12 cellular contexts compared by ENCODE assay signal in genomic region chr9:109317979-109318671, GRCh38. TPM values are rescaled to one million over a fixed set of nuclear protein-coding genes. Genes with fewer than 3 reads are reported as not detected.
DNase-seq lines count a peak whose midpoint lies in the region; ATAC-seq and TF ChIP-seq lines count a peak whose summit lies in the region.
"Had no signal": no experiment of that assay in that cellular context is flagged by ENCODE, and none has a peak within 500 bp of the region (broad histone marks: within the 10 kb centered on the region; RNA-seq: fewer than 3 reads in every experiment).

No MANE protein-coding gene starts in this region.

- peaks cover 63% of the 10 kb centered on the region for H3K4me1 ChIP-seq in PC-9 (replicated peaks; ENCODE audit: insufficient read depth)
- H3K4me1 ChIP-seq in smooth muscle cell (ENCODE audit: low read depth): peaks cover 11% of the 10 kb centered on the region

- H3K9me3 ChIP-seq in PC-9 (ENCODE audit: insufficient read depth, low read depth) (no peaks in the 10 kb centered on the region), smooth muscle cell (replicated peaks; ENCODE audit: low read depth) (no peaks in the 10 kb centered on the region)

- H3K9ac ChIP-seq in smooth muscle cell (ENCODE audit: low read depth): no peak overlapping the region

- H3K27me3 Mint-ChIP-seq in chondrocyte (ENCODE audit: low read depth): no peaks in the 10 kb centered on the region

- no peaks in the 10 kb centered on the region for H3K36me3 Mint-ChIP-seq in chondrocyte (ENCODE audit: low read depth)
- H3K36me3 Mint-ChIP-seq: activated naive CD4-positive, alpha-beta T cell treated with anti-CD3 and anti-CD28 coated beads, Interleukin-2, amount 50 U/mL, for 24 hours had no signal

- 26% methylated on average over 13 of the region's 13 CpGs for WGBS in smooth muscle cell (ENCODE audit: low lambda C conversion rate)

- BruUV-seq in PC-9 (replicated peaks; lab: Mats Ljungman, UMichigan): no TSS peak

- no peaks in the 10 kb centered on the region for H3K36me3 ChIP-seq in PC-9 (ENCODE audit: low read depth)
- H3K36me3 ChIP-seq in smooth muscle cell (ENCODE audit: low read depth): no peaks in the 10 kb centered on the region

- intact Hi-C loops in PC-9 (cut with micrococcal nuclease; ENCODE audit: unreplicated experiment): loop anchor here (2.0 to 5.0 kb wide), 4 partner anchors 67 to 306 kb away; partner anchors contain the start of genes CTNNAL1 and TMEM245

- no peaks in the 10 kb centered on the region for H3K27me3 ChIP-seq in PC-9 (ENCODE audit: insufficient read depth, low read depth)
- H3K27me3 ChIP-seq in smooth muscle cell (ENCODE audit: low read depth): peaks cover 37% of the 10 kb centered on the region

- DNase-seq in NCI-H748 (lab: John Stamatoyannopoulos, UW; ENCODE audit: unreplicated experiment): peak; percentile 39
- DNase-seq in NCI-H748 treated with DMSO at 0.1 percent for 48 hours (lab: John Stamatoyannopoulos, UW): no peak
- no peak for DNase-seq in PC-9
- peak; percentile 64 for DNase-seq in iPS DF 19.7 (ENCODE audit: low read depth, low spot score)
- DNase-seq in smooth muscle cell (lab: John Stamatoyannopoulos, UW; ENCODE audit: unreplicated experiment): no peak
- no peak for DNase-seq in chondrocyte (ENCODE audit: low spot score)
- no peak for DNase-seq in RKO (ENCODE audit: low spot score)
- DNase-seq: activated CD4-positive, alpha-beta T cell treated with anti-CD3 and anti-CD28 coated beads for 1 hour; kidney glomerular epithelial cell; stimulated activated naive B cell treated with anti-CD40 and anti-IgM and Interleukin-4, amounts not matched to agents 10 μg/mL and 1 μg/mL and 100 μg/mL, for 72 hours had no signal

- no peak for ATAC-seq in GM18867 (IDR thresholded peaks at IDR 0.05; ENCODE audit: unreplicated experiment)
- ATAC-seq: stimulated activated naive B cell treated with anti-CD40 and anti-IgM and Interleukin-4, amounts not matched to agents 10 μg/mL and 1 μg/mL and 100 μg/mL, for 72 hours had no signal

- H4K20me1 ChIP-seq in PC-9 (ENCODE audit: insufficient read depth) (peaks cover 6% of the 10 kb centered on the region; the same call in 1 of the 2 replicates), smooth muscle cell (ENCODE audit: low read depth) (peaks cover 3% of the 10 kb centered on the region)

- H3K4me2 ChIP-seq in PC-9 (peak overlapping the region; percentile 87), smooth muscle cell (peak overlapping the region; percentile 78)

- H3K27ac ChIP-seq in PC-9 (no peak overlapping the region), smooth muscle cell (ENCODE audit: low read depth) (no peak overlapping the region)

- TF ChIP-seq CTCF in PC-9 (conservative IDR thresholded peaks at IDR 0.05): no peak
- TF ChIP-seq CTCF in smooth muscle cell (IDR thresholded peaks at IDR 0.05; ENCODE audit: borderline replicate concordance, insufficient read depth, poor library complexity, severe bottlenecking): no peak
- no peak for TF ChIP-seq CTCF in chondrocyte (IDR thresholded peaks at IDR 0.05)

- no peak overlapping the region; the same call in 1 of the 2 replicates for H3K4me3 ChIP-seq in PC-9
- peak overlapping the region; percentile 46 for H3K4me3 ChIP-seq in smooth muscle cell

- no peak overlapping the region for H2AFZ ChIP-seq in PC-9
- no peak overlapping the region for H2AFZ ChIP-seq in smooth muscle cell (ENCODE audit: low read depth)

- H3F3A ChIP-seq in PC-9 (ENCODE audit: insufficient read depth, low read depth): peaks cover 26% of the 10 kb centered on the region
- no peaks in the 10 kb centered on the region for H3F3A ChIP-seq in smooth muscle cell (ENCODE audit: low read depth)

- no peak overlapping the region for H3K4me3 Mint-ChIP-seq in chondrocyte (ENCODE audit: unreplicated experiment)
- H3K4me3 Mint-ChIP-seq: activated naive CD4-positive, alpha-beta T cell treated with anti-CD3 and anti-CD28 coated beads, Interleukin-2, amount 50 U/mL, for 24 hours; stimulated activated naive B cell treated with anti-CD40 and anti-IgM and Interleukin-4, amounts not matched to agents 10 μg/mL and 1 μg/mL and 100 μg/mL, for 72 hours had no signal

- CTCF ChIA-PET in PC-9 (lab: Charles Lee): interaction anchor here (0.6 kb wide), 1 partner anchor 477 kb away, joined by 3 read pairs; no protein-coding TSS in a partner anchor

- peaks cover 26% of the 10 kb centered on the region for H3K4me1 Mint-ChIP-seq in chondrocyte (ENCODE audit: low read depth)

- no peaks in the 10 kb centered on the region for H3K9me2 ChIP-seq in PC-9 (ENCODE audit: insufficient read depth)

- POLR2A ChIA-PET in PC-9 (lab: Charles Lee; ENCODE audit: unreplicated experiment): interaction anchor here (0.5 to 0.6 kb wide), 2 partner anchors 23 to 220 kb away, joined by 3 to 5 read pairs; no protein-coding TSS in a partner anchor

- H3K9me3 Mint-ChIP-seq in chondrocyte (ENCODE audit: low read depth): no peaks in the 10 kb centered on the region
- H3K9me3 Mint-ChIP-seq: activated naive CD4-positive, alpha-beta T cell treated with anti-CD3 and anti-CD28 coated beads, Interleukin-2, amount 50 U/mL, for 24 hours; stimulated activated naive B cell treated with anti-CD40 and anti-IgM and Interleukin-4, amounts not matched to agents 10 μg/mL and 1 μg/mL and 100 μg/mL, for 72 hours had no signal

- peaks cover 60% of the 10 kb centered on the region for H3K79me2 ChIP-seq in PC-9 (ENCODE audit: low read depth)
- H3K79me2 ChIP-seq in smooth muscle cell (ENCODE audit: low read depth): no peaks in the 10 kb centered on the region

- no peak overlapping the region for H3K27ac Mint-ChIP-seq in chondrocyte (ENCODE audit: unreplicated experiment)
- H3K27ac Mint-ChIP-seq: activated naive CD4-positive, alpha-beta T cell treated with anti-CD3 and anti-CD28 coated beads, Interleukin-2, amount 50 U/mL, for 24 hours; stimulated activated naive B cell treated with anti-CD40 and anti-IgM and Interleukin-4, amounts not matched to agents 10 μg/mL and 1 μg/mL and 100 μg/mL, for 72 hours had no signal

RNA-seq across cellular contexts. Expression of gene EPB41L4B, which starts 2.7 kb away (rescaled TPM):
- 4.2 and 5.0 TPM in 2 replicates for total RNA-seq in PC-9 (2021)
- total RNA-seq in smooth muscle cell: 2.5 and 5.2 TPM in 2 replicates
- polyA plus RNA-seq in smooth muscle cell: 0.74 and 1.9 TPM in 2 replicates
- 3.7 to 5.4 TPM (median 4.1 TPM) in 3 replicates for total RNA-seq in chondrocyte

Comparison
In these comparisons a context has a peak if more than half of its experiments do, and no peak if none do; other contexts are left out.
1. DNase-seq: peak in NCI-H748 (single experiment) and iPS DF 19.7 (single experiment); none in NCI-H748 treated with DMSO at 0.1 percent for 48 hours (single experiment), PC-9 (0 of 2), smooth muscle cell (single experiment), chondrocyte (single experiment) and RKO (single experiment).